In the genomic region with DNA sequence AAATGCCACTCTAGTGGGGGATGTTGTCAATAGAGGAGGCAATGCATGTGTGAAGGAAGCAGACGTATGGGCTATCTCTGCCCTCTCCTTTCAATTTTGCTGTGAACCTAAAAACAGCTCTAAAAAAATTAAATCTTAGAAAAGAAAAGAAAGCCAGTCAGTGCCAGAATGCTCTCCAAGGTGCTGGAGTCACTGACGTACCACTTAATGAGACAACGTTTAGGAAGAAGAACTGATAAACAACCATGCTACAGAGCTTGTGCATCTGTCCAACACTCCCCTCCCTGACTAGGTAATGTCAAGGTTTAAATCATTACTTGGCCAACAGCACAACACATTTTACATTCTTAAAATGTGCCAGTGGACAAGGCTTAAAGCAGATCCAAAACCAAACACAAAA, we compare ENCODE assay signal across 19 cellular contexts.
"Had no signal": no experiment of that assay in that cellular context is flagged by ENCODE, and none has a peak within 500 bp of the region (broad histone marks: within the 10 kb centered on the region; RNA-seq: fewer than 3 reads in every experiment).

No MANE protein-coding gene starts in this region.

- DNase-seq: activated CD4-positive, alpha-beta memory T cell treated with anti-CD3 and anti-CD28 coated beads, Interleukin-2, amount 10 ng/mL, durations not matched to agents 7 days and 5 days; activated CD4-positive, alpha-beta T cell treated with anti-CD3 and anti-CD28 coated beads for 36 hours; activated gamma-delta T cell; activated naive CD8-positive, alpha-beta T cell treated with anti-CD3 and anti-CD28 coated beads, Interleukin-2, amount 10 ng/mL, durations not matched to agents 7 days and 5 days; activated T-cell treated with anti-CD3 and anti-CD28 coated beads, Interleukin-2, amount 50 U/mL, for 48 hours; colonic mucosa; effector CD8-positive, alpha-beta T cell; hippocampal formation; natural killer cell; nucleus accumbens; stimulated activated CD4-positive, alpha-beta T cell treated with anti-CD3 and anti-CD28 coated beads, Interleukin-2, amount 100 ng/mL, for 24 hours; stimulated activated naive CD4-positive, alpha-beta T cell treated with Interleukin-2 at 50 U/mL for 16 hours; T1000 had no signal

- H3K9me3 Mint-ChIP-seq: activated CD4-positive, alpha-beta memory T cell treated with anti-CD3 and anti-CD28 coated beads, Interleukin-2, amount 10 ng/mL, durations not matched to agents 7 days and 5 days; activated naive CD8-positive, alpha-beta T cell treated with anti-CD3 and anti-CD28 coated beads, Interleukin-2, amount 10 ng/mL, durations not matched to agents 7 days and 5 days; natural killer cell; type B pancreatic cell had no signal

- H3K27me3 ChIP-seq: ascending aorta, colonic mucosa, suprapubic skin had no signal

- H3K4me3 ChIP-seq: ascending aorta, colonic mucosa, prostate gland, suprapubic skin had no signal

- H3K9me3 ChIP-seq: ascending aorta, colonic mucosa, prostate gland, suprapubic skin had no signal

- H3K36me3 Mint-ChIP-seq: natural killer cell had no signal

- ATAC-seq: activated CD4-positive, alpha-beta T cell treated with anti-CD3 and anti-CD28 coated beads for 36 hours; natural killer cell; sciatic nerve had no signal

- H3K27ac Mint-ChIP-seq: activated CD4-positive, alpha-beta memory T cell treated with anti-CD3 and anti-CD28 coated beads, Interleukin-2, amount 10 ng/mL, durations not matched to agents 7 days and 5 days; activated CD4-positive, alpha-beta T cell treated with anti-CD3 and anti-CD28 coated beads for 36 hours; activated naive CD8-positive, alpha-beta T cell treated with anti-CD3 and anti-CD28 coated beads, Interleukin-2, amount 10 ng/mL, durations not matched to agents 7 days and 5 days; type B pancreatic cell had no signal

- H3K36me3 ChIP-seq: colonic mucosa, prostate gland had no signal

- H3K27ac ChIP-seq: ascending aorta, colonic mucosa, prostate gland, suprapubic skin, VCaP had no signal

- H3K4me1 ChIP-seq: ascending aorta, colonic mucosa, prostate gland had no signal
